In genomic region chr18:21145371-21145770, GRCh38 we compare ENCODE assay signal across 23 cellular contexts.
"Had no signal": no experiment of that assay in that cellular context is flagged by ENCODE, and none has a peak within 500 bp of the region (broad histone marks: within the 10 kb centered on the region; RNA-seq: fewer than 3 reads in every experiment).

No MANE protein-coding gene starts in this region.

- H3K9me3 ChIP-seq: esophagus squamous epithelium, gastroesophageal sphincter, left lung, lower lobe of right lung had no signal

- H3K4me3 ChIP-seq: coronary artery, dorsolateral prefrontal cortex, esophagus squamous epithelium, gastroesophageal sphincter, heart left ventricle, hepatocyte, left lung, lower lobe of right lung had no signal

- H3K4me2 ChIP-seq: hepatocyte had no signal

- H3K4me1 ChIP-seq: esophagus squamous epithelium, left lung, lower lobe of right lung had no signal

- H3K79me2 ChIP-seq: hepatocyte had no signal

- H3K36me3 ChIP-seq: esophagus squamous epithelium, gastroesophageal sphincter, heart left ventricle, left lung, lower lobe of right lung had no signal

- FAIRE-seq: colon, frontal cortex had no signal

- H2AFZ ChIP-seq: hepatocyte had no signal

- H3K27me3 ChIP-seq: dorsolateral prefrontal cortex, esophagus squamous epithelium, gastroesophageal sphincter, heart left ventricle, hepatocyte, left lung had no signal

- H3K27ac ChIP-seq: coronary artery, dorsolateral prefrontal cortex, epithelial cell of prostate, esophagus squamous epithelium, gastroesophageal sphincter, heart left ventricle, hepatocyte, left lung, lower lobe of right lung had no signal

- DNase-seq: dermis blood vessel endothelial cell; dorsolateral prefrontal cortex; effector CD4-positive, alpha-beta T cell; effector memory CD4-positive, alpha-beta T cell; erythroblast; esophagus squamous epithelium; heart left ventricle; hypothalamus; immature natural killer cell; islet precursor cell; left cardiac atrium; left lung; left ventricle myocardium superior; lower lobe of right lung; mesendoderm; midbrain; naive thymus-derived CD4-positive, alpha-beta T cell had no signal
